Comparison of ENCODE assay signal across 8 cellular contexts in the genomic region with DNA sequence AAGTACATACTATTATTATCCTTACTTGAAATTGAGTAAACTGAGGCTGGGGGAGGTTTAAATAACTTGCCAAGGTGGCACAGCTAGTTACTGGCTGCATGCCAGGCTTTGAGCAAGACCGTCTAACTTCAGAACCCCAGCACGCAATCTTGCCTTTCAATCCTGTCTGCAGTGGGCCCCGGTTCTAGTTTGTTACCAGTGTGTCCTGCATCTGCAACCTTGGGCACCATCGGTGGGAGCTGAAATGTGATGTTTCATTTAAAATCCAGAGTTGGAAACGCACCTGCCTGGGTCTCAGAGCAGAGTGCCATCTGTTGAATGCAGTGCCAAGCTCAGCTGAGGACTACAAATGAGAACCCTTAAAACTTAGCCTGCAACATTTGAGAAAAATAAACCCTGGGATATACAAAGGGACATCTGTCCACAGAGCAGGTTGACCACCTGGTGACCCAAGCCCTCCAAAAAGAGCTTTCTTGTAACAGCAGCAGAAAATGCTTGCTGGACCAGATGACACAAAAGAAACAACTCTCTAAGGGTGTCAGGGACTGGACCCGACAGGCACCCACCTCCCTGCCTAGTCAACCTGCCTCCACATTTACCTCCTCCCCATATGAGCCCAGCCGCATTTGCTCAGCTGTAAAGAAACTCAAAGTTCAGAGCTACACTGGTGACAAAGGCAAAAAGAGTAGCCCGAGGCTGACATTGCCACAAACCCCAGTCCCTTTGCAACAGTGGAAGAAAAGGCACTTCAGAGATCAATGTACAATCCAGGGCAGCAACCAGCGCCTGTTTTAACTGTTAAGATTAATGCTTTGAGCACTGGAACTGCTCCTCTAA. TPM values are rescaled to one million over a fixed set of nuclear protein-coding genes. Genes with fewer than 3 reads are reported as not detected.
A peak's percentile ranks its signal among the peaks of the same experiment; 100 is the strongest.
DNase-seq lines count a peak whose midpoint lies in the region; ATAC-seq and TF ChIP-seq lines count a peak whose summit lies in the region.

No MANE protein-coding gene starts in this region.

- DNase-seq in AG04449 (ENCODE audit: low read depth, low spot score) (no peak), Karpas-422 (no peak), SKM-1 treated with dmso at 0.1 percent for 144 hours (lab: John Stamatoyannopoulos, UW; ENCODE audit: unreplicated experiment) (no peak), omental fat pad (ENCODE audit: low spot score) (no peak), SW480 (ENCODE audit: low spot score) (no peak)
- no peak for DNase-seq in effector memory CD8-positive, alpha-beta T cell

- peaks cover 52 to 68% of the 10 kb centered on the region in 2 donors for H3K27me3 Mint-ChIP-seq in effector memory CD8-positive, alpha-beta T cell
- peaks cover 26% of the 10 kb centered on the region for H3K27me3 Mint-ChIP-seq in nephron (ENCODE audit: low read depth)

- H3K4me2 ChIP-seq in Loucy (ENCODE audit: low read depth, low read length, poor library complexity, severe bottlenecking) (peak overlapping the region; percentile 89), Karpas-422 (ENCODE audit: low read depth, low read length, poor library complexity, severe bottlenecking) (no peak overlapping the region)

- no peaks in the 10 kb centered on the region for H3F3A ChIP-seq in Loucy (ENCODE audit: low read depth)

- no peaks in the 10 kb centered on the region for H3K36me3 ChIP-seq in Loucy (ENCODE audit: insufficient read depth, low read length)
- H3K36me3 ChIP-seq in Karpas-422 (ENCODE audit: insufficient read depth, low read length) = no peaks in the 10 kb centered on the region

- H2AFZ ChIP-seq in Loucy (ENCODE audit: low read length) (peak overlapping the region; percentile 77; the same call in 1 of the 2 replicates), Karpas-422 (ENCODE audit: low read length) (no peak overlapping the region)

- H3K4me3 ChIP-seq in AG04449 (ENCODE audit: low read depth, low read length) (peak overlapping the region; percentile 76), Loucy (ENCODE audit: low read length, poor library complexity, severe bottlenecking) (peak overlapping the region; percentile 82), Karpas-422 (ENCODE audit: low read length) (no peak overlapping the region)

- H3K9me3 ChIP-seq in Loucy (ENCODE audit: insufficient read depth, low read depth, low read length) = no peaks in the 10 kb centered on the region
- H3K9me3 ChIP-seq in Karpas-422 (ENCODE audit: low read length) = no peaks in the 10 kb centered on the region

- H3K4me3 Mint-ChIP-seq in effector memory CD8-positive, alpha-beta T cell = peak overlapping the region; percentile 76 to 81
- peak overlapping the region; percentile 87 to 97 (median 90) for H3K4me3 Mint-ChIP-seq in nephron

- CTCF ChIA-PET in AG04449 (lab: Yijun Ruan, JAX) = interaction anchor here (0.8 to 13.5 kb wide), 13 partner anchors 10 to 208 kb away, joined by 3 to 356 read pairs (median 4); no protein-coding TSS in a partner anchor

- peaks cover 9% of the 10 kb centered on the region for H4K20me1 ChIP-seq in Loucy (ENCODE audit: insufficient read depth, low read length, poor library complexity, severe bottlenecking)
- H4K20me1 ChIP-seq in Karpas-422 (ENCODE audit: insufficient read depth, low read depth, low read length) = no peaks in the 10 kb centered on the region

- no peaks in the 10 kb centered on the region for H3K36me3 Mint-ChIP-seq in effector memory CD8-positive, alpha-beta T cell (ENCODE audit: insufficient read depth)
- no peaks in the 10 kb centered on the region for H3K36me3 Mint-ChIP-seq in nephron (ENCODE audit: low read depth)

- no peak overlapping the region for H3K27ac Mint-ChIP-seq in effector memory CD8-positive, alpha-beta T cell
- H3K27ac Mint-ChIP-seq in nephron = peak overlapping the region; percentile 64 to 94 (median 66)

- POLR2A ChIA-PET in AG04449 (lab: Yijun Ruan, JAX) = interaction anchor here (1.6 kb wide), 1 partner anchor 10 kb away, joined by 5 read pairs; no protein-coding TSS in a partner anchor

- H3K9me2 ChIP-seq in Loucy (replicated peaks; ENCODE audit: low read depth, low read length) (no peaks in the 10 kb centered on the region), Karpas-422 (replicated peaks; ENCODE audit: insufficient read depth, low read length) (no peaks in the 10 kb centered on the region)

- H3K9ac ChIP-seq in Loucy (ENCODE audit: low read depth, low read length, poor library complexity, severe bottlenecking) (peak overlapping the region; percentile 74), Karpas-422 (ENCODE audit: low read length) (no peak overlapping the region)

- no peak for ATAC-seq in effector memory CD8-positive, alpha-beta T cell (replicated peaks)
- no peak for ATAC-seq in omental fat pad (ENCODE audit: low FRiP score)

- H3K4me1 ChIP-seq in Loucy (ENCODE audit: insufficient read depth, low read length, poor library complexity, severe bottlenecking) = peaks cover 57% of the 10 kb centered on the region
- no peaks in the 10 kb centered on the region for H3K4me1 ChIP-seq in Karpas-422 (ENCODE audit: low read length)

- H3K27ac ChIP-seq in Karpas-422 (ENCODE audit: low read length) = no peak overlapping the region

- H3K79me2 ChIP-seq in Loucy (ENCODE audit: insufficient read depth, low read length) = peaks cover 61% of the 10 kb centered on the region
- H3K79me2 ChIP-seq in Karpas-422 (ENCODE audit: low read length) = no peaks in the 10 kb centered on the region

- no peaks in the 10 kb centered on the region for H3K9me3 Mint-ChIP-seq in effector memory CD8-positive, alpha-beta T cell
- H3K9me3 Mint-ChIP-seq in nephron = no peaks in the 10 kb centered on the region

- H3K27me3 ChIP-seq in Loucy (ENCODE audit: insufficient read depth, low read length, poor library complexity, severe bottlenecking) (no peaks in the 10 kb centered on the region), Karpas-422 (ENCODE audit: low read length) (no peaks in the 10 kb centered on the region)

- peaks cover 7 to 10% of the 10 kb centered on the region in 2 donors for H3K4me1 Mint-ChIP-seq in effector memory CD8-positive, alpha-beta T cell (ENCODE audit: low read depth in 2 of 2)
- peaks cover 61% of the 10 kb centered on the region for H3K4me1 Mint-ChIP-seq in nephron

- TF ChIP-seq CTCF in AG04449 (IDR thresholded peaks at IDR 0.05; ENCODE audit: insufficient read depth, low read length, missing control alignments) (no peak), Loucy (conservative IDR thresholded peaks at IDR 0.05; ENCODE audit: low read length) (no peak), nephron (IDR thresholded peaks at IDR 0.05; ENCODE audit: unreplicated experiment in 3 of 3) (no peak), omental fat pad (IDR thresholded peaks at IDR 0.05) (no peak)

RNA-seq across cellular contexts. Expression of a gene that starts 1.7 kb away (rescaled TPM):
- total RNA-seq in Karpas-422 (2014; rRNA removed; shearing (Covaris generic); ENCODE audit: low replicate concordance) = 0.07 and 0.22 TPM in 2 replicates
- total RNA-seq in omental fat pad = 10 to 100 TPM; 21.0 to 36.3 (median 22.5) TPM

Comparison
In these comparisons a context has a peak if more than half of its experiments do, and no peak if none do; other contexts are left out.
1. H3K27ac Mint-ChIP-seq: peak in nephron (3 of 3); none in effector memory CD8-positive, alpha-beta T cell (0 of 2).
2. RNA of a gene that starts 1.7 kb away (total RNA-seq): 21.0 to 36.3 TPM in omental fat pad; 0.07 to 0.22 TPM in Karpas-422; every median in the first group is over 10 times any median in the second.